Comparison of ENCODE assay signal across 2 cellular contexts in the genomic region with DNA sequence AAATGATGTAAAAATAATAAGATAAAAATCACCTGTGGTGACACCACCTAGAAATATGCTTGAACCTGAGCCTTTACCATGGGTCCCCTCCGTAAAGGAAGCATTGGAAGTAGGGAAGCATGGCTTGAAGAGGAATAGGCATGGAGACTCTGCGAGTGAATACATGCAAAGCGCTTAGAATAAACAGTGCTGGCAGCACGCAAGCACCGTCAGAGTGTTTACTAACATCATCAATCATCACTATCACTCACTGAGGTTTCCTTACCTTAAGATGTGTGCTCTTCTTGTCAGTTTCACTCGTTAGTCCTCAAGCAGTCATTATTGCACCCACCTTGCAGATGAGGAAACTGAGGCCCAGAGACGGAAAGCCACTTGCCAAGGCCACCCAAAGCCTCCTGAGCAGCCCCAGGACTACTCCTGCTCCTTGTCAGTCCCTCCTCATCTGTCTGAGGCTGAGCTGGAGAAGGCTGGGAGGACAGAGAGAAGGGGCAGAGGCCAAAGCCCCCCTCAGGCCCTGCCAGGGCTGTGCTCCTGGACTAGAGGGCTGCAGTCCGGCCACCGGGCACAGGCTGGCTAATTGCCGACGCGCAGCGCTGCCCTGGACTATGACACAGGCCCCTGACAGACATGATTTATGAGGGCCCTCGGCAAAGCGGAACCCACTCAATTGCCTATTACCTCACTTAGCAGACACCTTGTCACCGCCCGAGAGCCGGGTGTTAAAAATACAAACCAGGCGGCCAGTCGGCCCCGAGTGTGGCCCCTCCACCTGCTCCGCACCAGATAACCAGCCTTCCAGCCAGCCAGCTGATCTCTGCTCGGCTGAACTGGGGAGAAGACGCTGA.
A peak's percentile ranks its signal among the peaks of the same experiment; 100 is the strongest.
TF ChIP-seq lines count a peak whose summit lies in the region.

No MANE protein-coding gene starts in this region.

TF ChIP-seq in SK-N-SH, 30 proteins besides CTCF, POLR2A, EP300 and RAD21 (continued from another document):
- TF ChIP-seq PBX3 (IDR thresholded peaks at IDR 0.05) (no peak), GABPA (IDR thresholded peaks at IDR 0.05; ENCODE audit: low read depth) (no peak), GATA2 (CRISPR knock-in tag; IDR thresholded peaks at IDR 0.05) (peak; percentile 46), RCOR1 (IDR thresholded peaks at IDR 0.05; ENCODE audit: low read length) (peak; percentile 78)

TF ChIP-seq in SK-N-SH treated with all-trans-retinoic acid at 6 μM for 48 hours, 23 proteins besides CTCF, POLR2A, EP300 and RAD21 (continued from another document):
- TF ChIP-seq, protein P1, sequence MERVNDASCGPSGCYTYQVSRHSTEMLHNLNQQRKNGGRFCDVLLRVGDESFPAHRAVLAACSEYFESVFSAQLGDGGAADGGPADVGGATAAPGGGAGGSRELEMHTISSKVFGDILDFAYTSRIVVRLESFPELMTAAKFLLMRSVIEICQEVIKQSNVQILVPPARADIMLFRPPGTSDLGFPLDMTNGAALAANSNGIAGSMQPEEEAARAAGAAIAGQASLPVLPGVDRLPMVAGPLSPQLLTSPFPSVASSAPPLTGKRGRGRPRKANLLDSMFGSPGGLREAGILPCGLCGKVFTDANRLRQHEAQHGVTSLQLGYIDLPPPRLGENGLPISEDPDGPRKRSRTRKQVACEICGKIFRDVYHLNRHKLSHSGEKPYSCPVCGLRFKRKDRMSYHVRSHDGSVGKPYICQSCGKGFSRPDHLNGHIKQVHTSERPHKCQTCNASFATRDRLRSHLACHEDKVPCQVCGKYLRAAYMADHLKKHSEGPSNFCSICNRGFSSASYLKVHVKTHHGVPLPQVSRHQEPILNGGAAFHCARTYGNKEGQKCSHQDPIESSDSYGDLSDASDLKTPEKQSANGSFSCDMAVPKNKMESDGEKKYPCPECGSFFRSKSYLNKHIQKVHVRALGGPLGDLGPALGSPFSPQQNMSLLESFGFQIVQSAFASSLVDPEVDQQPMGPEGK (CRISPR knock-in tag; IDR thresholded peaks at IDR 0.05; ENCODE audit: borderline replicate concordance), result no peak
- TF ChIP-seq ZNF565 (CRISPR knock-in tag; conservative IDR thresholded peaks at IDR 0.05; ENCODE audit: low read depth) (no peak), RARB (CRISPR knock-in tag; IDR thresholded peaks at IDR 0.05) (no peak), TOX (CRISPR knock-in tag; IDR thresholded peaks at IDR 0.05; ENCODE audit: borderline replicate concordance) (no peak), ESRRG (CRISPR knock-in tag; IDR thresholded peaks at IDR 0.05) (no peak), CREB5 (CRISPR knock-in tag; IDR thresholded peaks at IDR 0.05; ENCODE audit: low read depth) (no peak)
